Comparison of ENCODE assay signal across 8 cellular contexts in genomic region chr1:51878307-51878615, GRCh38. TPM values are rescaled to one million over a fixed set of nuclear protein-coding genes. Genes with fewer than 3 reads are reported as not detected.
DNase-seq lines count a peak whose midpoint lies in the region; ATAC-seq and TF ChIP-seq lines count a peak whose summit lies in the region.

No MANE protein-coding gene starts in this region.

- ATAC-seq in lower lobe of right lung: peak in 1 of 2 donors; percentile 30

- H3K27ac ChIP-seq in WERI-Rb-1: peak overlapping the region; percentile 90
- peak overlapping the region; percentile 94 for H3K27ac ChIP-seq in lower lobe of right lung

- no peak for DNase-seq in BE2C
- DNase-seq in HFF-Myc (ENCODE audit: extremely low read depth, low read depth): no peak
- DNase-seq in WERI-Rb-1: no peak
- DNase-seq in lower lobe of right lung: no peak
- no peak for DNase-seq in COLO668 (lab: John Stamatoyannopoulos, UW; ENCODE audit: unreplicated experiment)
- no peak for DNase-seq in NOMO-1 treated with DMSO at 0.1 percent for 48 hours (lab: John Stamatoyannopoulos, UW; ENCODE audit: unreplicated experiment)
- DNase-seq in G401 (ENCODE audit: low spot score): no peak
- no peak for DNase-seq in NCI-H526 treated with DMSO at 0.1 percent for 48 hours (lab: John Stamatoyannopoulos, UW)

- H3K4me3 ChIP-seq in BE2C (ENCODE audit: low read depth, low read length): peak overlapping the region; percentile 91
- H3K4me3 ChIP-seq in HFF-Myc (replicated peaks; ENCODE audit: low read depth, low read length): peak overlapping the region; percentile 87
- peak overlapping the region; percentile 62 for H3K4me3 ChIP-seq in WERI-Rb-1 (ENCODE audit: low read depth, low read length)
- H3K4me3 ChIP-seq in lower lobe of right lung: peak overlapping the region; percentile 86

- in situ Hi-C loops in G401 (cut with HindIII; ENCODE audit: low sequenced_read_pairs): no loop called here

- H3K36me3 ChIP-seq in BE2C (no peaks in the 10 kb centered on the region), WERI-Rb-1 (peaks cover 10% of the 10 kb centered on the region), lower lobe of right lung (no peaks in the 10 kb centered on the region)

- H3K27me3 ChIP-seq in BE2C: no peaks in the 10 kb centered on the region
- no peaks in the 10 kb centered on the region for H3K27me3 ChIP-seq in WERI-Rb-1 (ENCODE audit: insufficient read depth, low read depth, severe bottlenecking)
- H3K27me3 ChIP-seq in lower lobe of right lung (ENCODE audit: low read depth): peaks cover 7% of the 10 kb centered on the region

- H3K9me3 ChIP-seq in BE2C (no peaks in the 10 kb centered on the region), WERI-Rb-1 (ENCODE audit: severe bottlenecking) (no peaks in the 10 kb centered on the region), lower lobe of right lung (no peaks in the 10 kb centered on the region)

- TF ChIP-seq CTCF in BE2C (IDR thresholded peaks at IDR 0.05; ENCODE audit: low read depth, low read length) (no peak), HFF-Myc (IDR thresholded peaks at IDR 0.05; ENCODE audit: low read depth, low read length, missing control alignments) (no peak), WERI-Rb-1 (IDR thresholded peaks at IDR 0.05; ENCODE audit: low read depth, low read length) (no peak), lower lobe of right lung (IDR thresholded peaks at IDR 0.05) (no peak)

- no peaks in the 10 kb centered on the region for H3K4me1 ChIP-seq in BE2C
- H3K4me1 ChIP-seq in lower lobe of right lung: peaks cover 36% of the 10 kb centered on the region

- intact Hi-C loops in lower lobe of right lung (cut with DNase I): no loop called here

RNA-seq across cellular contexts. Expression of gene NRDC, which starts 0.3 kb away (rescaled TPM):
- 55.9 TPM for polyA plus RNA-seq in BE2C (2012; ENCODE audit: insufficient read depth, insufficient read length, low read depth)
- 115 TPM for total RNA-seq in lower lobe of right lung
- 81.7 and 113 TPM in 2 replicates for total RNA-seq in G401 (2014; rRNA removed; shearing (Covaris generic))
